Comparison of ENCODE assay signal across 1 cellular context in genomic region chr2:44087037-44087713, GRCh38.
TF ChIP-seq lines count a peak whose summit lies in the region.

No MANE protein-coding gene starts in this region.

TF ChIP-seq in K562, 482 proteins besides CTCF, POLR2A, EP300 and RAD21 (continued from another document and continues in another):
- TF ChIP-seq RCOR1 (IDR thresholded peaks at IDR 0.05; ENCODE audit: borderline replicate concordance in 1 of 2, low read depth in 2 of 2, low read length in 2 of 2) (peak in 1 of 2 experiments; percentile 32; a peak in 1 of 4 replicates), JUNB (CRISPR knock-in tag; conservative IDR thresholded peaks at IDR 0.05) (peak; percentile 79), KHSRP (IDR thresholded peaks at IDR 0.05) (no peak), ASH1L (IDR thresholded peaks at IDR 0.05; ENCODE audit: borderline replicate concordance, low read depth, partially characterized antibody) (no peak), POLR2H (tag; IDR thresholded peaks at IDR 0.05; ENCODE audit: low read depth) (no peak), CTBP1 (IDR thresholded peaks at IDR 0.05; ENCODE audit: borderline replicate concordance) (peak; percentile 22; the same call in 1 of the 2 replicates), YY1 (IDR thresholded peaks at IDR 0.05; ENCODE audit: borderline replicate concordance in 1 of 3, control insufficient read depth in 1 of 3, extremely low read depth in 1 of 3, insufficient read depth in 3 of 3, insufficient read length in 1 of 3, insufficient replicate concordance in 2 of 3, low read depth in 1 of 3, low read length in 2 of 3) (peak in 2 of 3 experiments; percentile 66 to 68), RB1 (IDR thresholded peaks at IDR 0.05; ENCODE audit: low read depth) (peak; percentile 59; the same call in 1 of the 2 replicates), TGIF2 (CRISPR knock-in tag; IDR thresholded peaks at IDR 0.05) (no peak; the same call in 1 of the 2 replicates), ARID3A (IDR thresholded peaks at IDR 0.05; ENCODE audit: borderline replicate concordance, low read depth, low read length) (peak; percentile 57; the same call in 1 of the 2 replicates), PRDM10 (IDR thresholded peaks at IDR 0.05; ENCODE audit: partially characterized antibody) (no peak), AFF4 (CRISPR knock-in tag; IDR thresholded peaks at IDR 0.05) (0 out of 2 replicates have a peak, but pooled peaks have one; percentile 35), ZNF398 (CRISPR knock-in tag; IDR thresholded peaks at IDR 0.05) (no peak), PURB (CRISPR knock-in tag; IDR thresholded peaks at IDR 0.05; ENCODE audit: low read depth) (no peak), SP1 (CRISPR knock-in tag; IDR thresholded peaks at IDR 0.05) (0 out of 2 replicates have a peak, but pooled peaks have one; percentile 38), JUND (IDR thresholded peaks at IDR 0.05; ENCODE audit: borderline replicate concordance, low read depth, low read length) (peak; percentile 100), JUND (tag; IDR thresholded peaks at IDR 0.05; ENCODE audit: borderline replicate concordance, low read depth, low read length) (peak; percentile 99), TFAP4 (CRISPR knock-in tag; IDR thresholded peaks at IDR 0.05; ENCODE audit: borderline replicate concordance) (peak; percentile 60; the same call in 1 of the 2 replicates), ZNF75A (CRISPR knock-in tag; IDR thresholded peaks at IDR 0.05) (no peak), MNT (conservative IDR thresholded peaks at IDR 0.05) (peak in 1 of 2 experiments; percentile 63; a peak in 2 of 4 replicates), SMARCE1 (IDR thresholded peaks at IDR 0.05) (peak; percentile 36; the same call in 1 of the 2 replicates), NR0B1 (IDR thresholded peaks at IDR 0.05; ENCODE audit: partially characterized antibody) (no peak), MAFK (IDR thresholded peaks at IDR 0.05; ENCODE audit: low read length) (no peak; the same call in 1 of the 2 replicates), GATA2 (CRISPR knock-in tag; IDR thresholded peaks at IDR 0.05) (peak; percentile 59; the same call in 1 of the 2 replicates), JUN (IDR thresholded peaks at IDR 0.05; ENCODE audit: borderline replicate concordance, low read depth, low read length) (peak; percentile 98), JUN (CRISPR knock-in tag; IDR thresholded peaks at IDR 0.05; ENCODE audit: borderline replicate concordance) (peak; percentile 96; the same call in 1 of the 2 replicates), ZBTB12 (CRISPR knock-in tag; IDR thresholded peaks at IDR 0.05) (peak; percentile 79), FOXA3 (CRISPR knock-in tag; conservative IDR thresholded peaks at IDR 0.05 in 1 of 2, IDR thresholded peaks at IDR 0.05 in 1 of 2) (peak; percentile 95 to 98), FOXK2 (conservative IDR thresholded peaks at IDR 0.05 in 1 of 2, IDR thresholded peaks at IDR 0.05 in 1 of 2; ENCODE audit: low read depth in 2 of 2) (peak; percentile 97 to 99), HIVEP1 (CRISPR knock-in tag; IDR thresholded peaks at IDR 0.05) (peak; percentile 20; the same call in 1 of the 2 replicates), GABPB2 (CRISPR knock-in tag; conservative IDR thresholded peaks at IDR 0.05) (no peak), PREB (CRISPR knock-in tag; IDR thresholded peaks at IDR 0.05) (0 out of 2 replicates have a peak, but pooled peaks have one; percentile 56), ATF7 (IDR thresholded peaks at IDR 0.05) (peak; percentile 99), NBN (IDR thresholded peaks at IDR 0.05; ENCODE audit: low read depth) (0 out of 2 replicates have a peak, but pooled peaks have one; percentile 28), TOE1 (IDR thresholded peaks at IDR 0.05; ENCODE audit: borderline replicate concordance) (no peak), TOE1 (CRISPR knock-in tag; IDR thresholded peaks at IDR 0.05; ENCODE audit: borderline replicate concordance, low read depth) (0 out of 2 replicates have a peak, but pooled peaks have one; percentile 28), ARID2 (IDR thresholded peaks at IDR 0.05) (0 out of 2 replicates have a peak, but pooled peaks have one; percentile 54), TEAD4 (IDR thresholded peaks at IDR 0.05; ENCODE audit: low read length) (no peak), TEAD4 (CRISPR knock-in tag; IDR thresholded peaks at IDR 0.05; ENCODE audit: borderline replicate concordance) (no peak), FOXO4 (CRISPR knock-in tag; IDR thresholded peaks at IDR 0.05) (no peak)
